Comparison of ENCODE assay signal across 16 cellular contexts in genomic region chr16:3651461-3652372, GRCh38. TPM values are rescaled to one million over a fixed set of nuclear protein-coding genes. Genes with fewer than 3 reads are reported as not detected.
DNase-seq lines count a peak whose midpoint lies in the region; ATAC-seq and TF ChIP-seq lines count a peak whose summit lies in the region.
"Had no signal": no experiment of that assay in that cellular context is flagged by ENCODE, and none has a peak within 500 bp of the region (broad histone marks: within the 10 kb centered on the region; RNA-seq: fewer than 3 reads in every experiment).

No MANE protein-coding gene starts in this region.

- TF ChIP-seq CTCF in natural killer cell (IDR thresholded peaks at IDR 0.05) = no peak
- TF ChIP-seq CTCF in right lobe of liver (IDR thresholded peaks at IDR 0.05) = no peak
- no peak for TF ChIP-seq CTCF in type B pancreatic cell (conservative IDR thresholded peaks at IDR 0.05)

- no peaks in the 10 kb centered on the region for H3K27me3 ChIP-seq in right lobe of liver
- H3K27me3 ChIP-seq: SJSA1 had no signal

- H3K9me3 Mint-ChIP-seq in natural killer cell treated with Interleukin-12 subunit alpha and Interleukin-12 subunit beta and Interleukin-15 and Interleukin-18, amount 100 ng/mL, for 72 hours = no peaks in the 10 kb centered on the region
- no peaks in the 10 kb centered on the region for H3K9me3 Mint-ChIP-seq in natural killer cell
- no peaks in the 10 kb centered on the region for H3K9me3 Mint-ChIP-seq in type B pancreatic cell
- H3K9me3 Mint-ChIP-seq: naive thymus-derived CD8-positive, alpha-beta T cell had no signal

- peak; percentile 48 for DNase-seq in natural killer cell treated with Interleukin-12 subunit alpha and Interleukin-12 subunit beta and Interleukin-15 and Interleukin-18, amount 100 ng/mL, for 72 hours (ENCODE audit: low spot score)
- DNase-seq in natural killer cell (no peak), right lobe of liver (peak in 2 of 3 donors; percentile 35 to 42), type B pancreatic cell (ENCODE audit: extremely low spot score, unreplicated experiment) (peak; percentile 54), amniotic stem cell (lab: John Stamatoyannopoulos, UW) (no peak), KG1 (lab: John Stamatoyannopoulos, UW) (no peak)
- peak; percentile 48 for DNase-seq in activated CD8-positive, alpha-beta memory T cell treated with anti-CD3 and anti-CD28 coated beads, Interleukin-2, amount 50 U/mL, for 48 hours
- no peak for DNase-seq in effector CD4-positive, alpha-beta T cell
- DNase-seq: activated CD4-positive, alpha-beta T cell treated with anti-CD3 and anti-CD28 coated beads, Interleukin-2, amount 50 U/mL, for 4 hours; activated naive CD4-positive, alpha-beta T cell; naive thymus-derived CD8-positive, alpha-beta T cell; NCI-H226; stimulated activated CD4-positive, alpha-beta T cell treated with anti-CD3 and anti-CD28 coated beads, Interleukin-1b, Interleukin-23, amount 100 ng/mL, for 48 hours had no signal

- H3K36me3 ChIP-seq in right lobe of liver = peaks cover 0 to 14% (median 2%) of the 10 kb centered on the region in 4 donors

- H3K4me3 ChIP-seq in right lobe of liver = no peak overlapping the region
- H3K4me3 ChIP-seq: SJSA1, thoracic aorta had no signal

- no peaks in the 10 kb centered on the region for H3K9me3 ChIP-seq in right lobe of liver
- H3K9me3 ChIP-seq: SJSA1, thoracic aorta had no signal

- H3K4me1 Mint-ChIP-seq in natural killer cell treated with Interleukin-12 subunit alpha and Interleukin-12 subunit beta and Interleukin-15 and Interleukin-18, amount 100 ng/mL, for 72 hours (ENCODE audit: low read depth in 2 of 2) = no peaks in the 10 kb centered on the region
- peaks cover 6% of the 10 kb centered on the region in 2 donors for H3K4me1 Mint-ChIP-seq in natural killer cell
- peaks cover 13% of the 10 kb centered on the region for H3K4me1 Mint-ChIP-seq in type B pancreatic cell (ENCODE audit: unreplicated experiment)

- H3K27me3 Mint-ChIP-seq in natural killer cell treated with Interleukin-12 subunit alpha and Interleukin-12 subunit beta and Interleukin-15 and Interleukin-18, amount 100 ng/mL, for 72 hours = no peaks in the 10 kb centered on the region
- H3K27me3 Mint-ChIP-seq in natural killer cell (ENCODE audit: low read depth in 2 of 2) (no peaks in the 10 kb centered on the region), type B pancreatic cell (no peaks in the 10 kb centered on the region)
- H3K27me3 Mint-ChIP-seq: naive thymus-derived CD8-positive, alpha-beta T cell had no signal

- no peak overlapping the region for H3K27ac ChIP-seq in right lobe of liver
- H3K27ac ChIP-seq: KMS-11, SJSA1, thoracic aorta had no signal

- H3K36me3 Mint-ChIP-seq in natural killer cell treated with Interleukin-12 subunit alpha and Interleukin-12 subunit beta and Interleukin-15 and Interleukin-18, amount 100 ng/mL, for 72 hours = no peaks in the 10 kb centered on the region
- H3K36me3 Mint-ChIP-seq in natural killer cell (no peaks in the 10 kb centered on the region), type B pancreatic cell (peaks cover 8% of the 10 kb centered on the region)

- H3K4me3 Mint-ChIP-seq in natural killer cell treated with Interleukin-12 subunit alpha and Interleukin-12 subunit beta and Interleukin-15 and Interleukin-18, amount 100 ng/mL, for 72 hours = no peak overlapping the region
- H3K4me3 Mint-ChIP-seq in natural killer cell = no peak overlapping the region
- H3K4me3 Mint-ChIP-seq in type B pancreatic cell = no peak overlapping the region
- H3K4me3 Mint-ChIP-seq: naive thymus-derived CD8-positive, alpha-beta T cell had no signal

- ATAC-seq in natural killer cell treated with Interleukin-12 subunit alpha and Interleukin-12 subunit beta and Interleukin-15 and Interleukin-18, amount 100 ng/mL, for 72 hours = no peak
- ATAC-seq in natural killer cell (no peak), right lobe of liver (no peak)
- ATAC-seq: naive thymus-derived CD8-positive, alpha-beta T cell had no signal

- no peak for TF ChIP-seq POLR2A in right lobe of liver (IDR thresholded peaks at IDR 0.05)

- H3K27ac Mint-ChIP-seq in natural killer cell treated with Interleukin-12 subunit alpha and Interleukin-12 subunit beta and Interleukin-15 and Interleukin-18, amount 100 ng/mL, for 72 hours = peak overlapping the region in 1 of 2 donors; percentile 17
- H3K27ac Mint-ChIP-seq in natural killer cell (no peak overlapping the region), type B pancreatic cell (no peak overlapping the region)

- intact Hi-C loops in natural killer cell (cut with micrococcal nuclease) (no loop called here), right lobe of liver (cut with DNase I) (no loop called here)

- WGBS in right lobe of liver (ENCODE audit: insufficient coverage, low coverage, low lambda C conversion rate, missing lambda C conversion rate) = 81% methylated on average over 8 of the region's 18 CpGs

- no peaks in the 10 kb centered on the region for H3K4me1 ChIP-seq in right lobe of liver
- H3K4me1 ChIP-seq: SJSA1 had no signal

RNA-seq across cellular contexts. Expression of gene DNASE1, which starts 2.8 kb away (rescaled TPM):
- total RNA-seq in natural killer cell treated with Interleukin-12 subunit alpha and Interleukin-12 subunit beta and Interleukin-15 and Interleukin-18, amount 100 ng/mL, for 72 hours = 10 to 100 TPM; 19.1 to 25.5 TPM
- total RNA-seq in natural killer cell (10 to 100 TPM; 29.9 to 47.8 (median 34.9) TPM), right lobe of liver (1 to 10 TPM; 1.4 to 6.2 (median 3.1) TPM), type B pancreatic cell (ENCODE audit: low replicate concordance) (35.7 and 44.8 TPM in 2 replicates)

RNA-seq across cellular contexts. Expression of gene SLX4, which starts 40.3 kb away (rescaled TPM):
- total RNA-seq in natural killer cell treated with Interleukin-12 subunit alpha and Interleukin-12 subunit beta and Interleukin-15 and Interleukin-18, amount 100 ng/mL, for 72 hours = 10 to 100 TPM; 13.4 to 18.4 TPM
- total RNA-seq in natural killer cell (10 to 100 TPM; 13.5 to 18.6 (median 15.5) TPM), right lobe of liver (1 to 10 TPM; 1.8 to 2.9 (median 2.2) TPM), type B pancreatic cell (ENCODE audit: low replicate concordance) (7.3 and 13.3 TPM in 2 replicates)

Comparison
In these comparisons a context has a peak if more than half of its experiments do, and no peak if none do; other contexts are left out.
1. DNase-seq: peak in natural killer cell treated with Interleukin-12 subunit alpha and Interleukin-12 subunit beta and Interleukin-15 and Interleukin-18, amount 100 ng/mL, for 72 hours (single experiment), activated CD8-positive, alpha-beta memory T cell treated with anti-CD3 and anti-CD28 coated beads, Interleukin-2, amount 50 U/mL, for 48 hours (single experiment), right lobe of liver (2 of 3) and type B pancreatic cell (single experiment); none in natural killer cell (single experiment), amniotic stem cell (single experiment), effector CD4-positive, alpha-beta T cell (single experiment) and KG1 (single experiment).